ENCODE assay signal across 12 cellular contexts in genomic region chr1:32122141-32122540, GRCh38. TPM values are rescaled to one million over a fixed set of nuclear protein-coding genes. Genes with fewer than 3 reads are reported as not detected.
A peak's percentile ranks its signal among the peaks of the same experiment; 100 is the strongest.
DNase-seq lines count a peak whose midpoint lies in the region; ATAC-seq and TF ChIP-seq lines count a peak whose summit lies in the region.
"Had no signal": no experiment of that assay in that cellular context is flagged by ENCODE, and none has a peak within 500 bp of the region (broad histone marks: within the 10 kb centered on the region; RNA-seq: fewer than 3 reads in every experiment).

No MANE protein-coding gene starts in this region.

- no peak overlapping the region for H3K4me2 ChIP-seq in osteoblast (ENCODE audit: insufficient read depth, low read length)
- H3K4me2 ChIP-seq: A549 had no signal

- no peak for DNase-seq in activated CD4-positive, alpha-beta T cell treated with anti-CD3 and anti-CD28 coated beads, Interleukin-2, amount 10 ng/mL, durations not matched to agents 7 days and 5 days
- no peak for DNase-seq in activated CD4-positive, alpha-beta T cell treated with anti-CD3 and anti-CD28 coated beads, Interleukin-2, amount 50 U/mL, for 1 hour
- peak; percentile 47 to 48 for DNase-seq in Kasumi-1 (lab: John Stamatoyannopoulos, UW)
- DNase-seq in activated CD8-positive, alpha-beta T cell treated with anti-CD3 and anti-CD28 coated beads for 36 hours = no peak
- DNase-seq in nephron progenitor cell = no peak
- DNase-seq in central memory CD4-positive, alpha-beta T cell = no peak
- DNase-seq in osteoblast (ENCODE audit: insufficient read length, low spot score, missing footprints) = no peak
- DNase-seq: DMS 273 treated with DMSO at 0.1 percent for 48 hours, NCI-H1694, upper lobe of right lung had no signal

- H3K36me3 Mint-ChIP-seq in activated CD4-positive, alpha-beta T cell treated with anti-CD3 and anti-CD28 coated beads, Interleukin-2, amount 10 ng/mL, durations not matched to agents 7 days and 5 days (ENCODE audit: low read depth) = peaks cover 11% of the 10 kb centered on the region
- H3K36me3 Mint-ChIP-seq in activated CD8-positive, alpha-beta T cell treated with anti-CD3 and anti-CD28 coated beads for 36 hours (ENCODE audit: low read depth) = peaks cover 14% of the 10 kb centered on the region
- peaks cover 13% of the 10 kb centered on the region for H3K36me3 Mint-ChIP-seq in nephron progenitor cell (ENCODE audit: low read depth)

- H3K4me3 ChIP-seq in osteoblast (ENCODE audit: insufficient read depth, low read length) = no peak overlapping the region
- H3K4me3 ChIP-seq: A549, upper lobe of right lung had no signal

- H3K9me3 Mint-ChIP-seq in activated CD4-positive, alpha-beta T cell treated with anti-CD3 and anti-CD28 coated beads, Interleukin-2, amount 10 ng/mL, durations not matched to agents 7 days and 5 days = no peaks in the 10 kb centered on the region
- no peaks in the 10 kb centered on the region for H3K9me3 Mint-ChIP-seq in activated CD8-positive, alpha-beta T cell treated with anti-CD3 and anti-CD28 coated beads for 36 hours
- H3K9me3 Mint-ChIP-seq in nephron progenitor cell = no peaks in the 10 kb centered on the region

- H3K4me1 ChIP-seq in osteoblast (ENCODE audit: insufficient read depth, low read length) = peaks cover 8% of the 10 kb centered on the region

- intact Hi-C loops in activated CD8-positive, alpha-beta T cell treated with anti-CD3 and anti-CD28 coated beads for 36 hours (cut with micrococcal nuclease) = no loop called here

- H3K27ac Mint-ChIP-seq in activated CD4-positive, alpha-beta T cell treated with anti-CD3 and anti-CD28 coated beads, Interleukin-2, amount 10 ng/mL, durations not matched to agents 7 days and 5 days = peak overlapping the region; percentile 84
- H3K27ac Mint-ChIP-seq in activated CD8-positive, alpha-beta T cell treated with anti-CD3 and anti-CD28 coated beads for 36 hours = peak overlapping the region; percentile 77
- peak overlapping the region; percentile 64 for H3K27ac Mint-ChIP-seq in nephron progenitor cell

- no peaks in the 10 kb centered on the region for H3K27me3 ChIP-seq in osteoblast (ENCODE audit: insufficient read depth, low read length)
- H3K27me3 ChIP-seq: upper lobe of right lung had no signal

- TF ChIP-seq CTCF in activated CD8-positive, alpha-beta T cell treated with anti-CD3 and anti-CD28 coated beads for 36 hours (IDR thresholded peaks at IDR 0.05) = no peak
- TF ChIP-seq CTCF in nephron progenitor cell (IDR thresholded peaks at IDR 0.05) (no peak), osteoblast (IDR thresholded peaks at IDR 0.05; ENCODE audit: extremely low read depth, low read depth, low read length) (no peak)

- H3K36me3 ChIP-seq in osteoblast (ENCODE audit: insufficient read depth, low read length) = no peaks in the 10 kb centered on the region
- H3K36me3 ChIP-seq: upper lobe of right lung had no signal

- POLR2A ChIA-PET in activated CD4-positive, alpha-beta T cell treated with anti-CD3 and anti-CD28 coated beads, Interleukin-2, amount 10 ng/mL, durations not matched to agents 7 days and 5 days (lab: Charles Lee) = no interaction called here
- POLR2A ChIA-PET in activated CD8-positive, alpha-beta T cell treated with anti-CD3 and anti-CD28 coated beads for 36 hours (lab: Charles Lee) = interaction anchor here (1.9 kb wide), 1 partner anchor 10 kb away, joined by 4 read pairs; no protein-coding TSS in a partner anchor

- no peak overlapping the region for H3K27ac ChIP-seq in osteoblast (ENCODE audit: low read depth, low read length)
- H3K27ac ChIP-seq: A549, upper lobe of right lung had no signal

- CTCF ChIA-PET in activated CD4-positive, alpha-beta T cell treated with anti-CD3 and anti-CD28 coated beads, Interleukin-2, amount 10 ng/mL, durations not matched to agents 7 days and 5 days (lab: Charles Lee) = interaction anchor here (0.6 to 1.1 kb wide), 4 partner anchors 13 to 173 kb away, joined by 3 read pairs; partner anchors contain the start of gene KPNA6
- CTCF ChIA-PET in activated CD8-positive, alpha-beta T cell treated with anti-CD3 and anti-CD28 coated beads for 36 hours (lab: Charles Lee) = interaction anchor here (0.7 to 1.3 kb wide), 3 partner anchors 10 to 519 kb away, joined by 3 to 4 read pairs (median 3); no protein-coding TSS in a partner anchor

- no peaks in the 10 kb centered on the region for H3K27me3 Mint-ChIP-seq in activated CD4-positive, alpha-beta T cell treated with anti-CD3 and anti-CD28 coated beads, Interleukin-2, amount 10 ng/mL, durations not matched to agents 7 days and 5 days
- H3K27me3 Mint-ChIP-seq in activated CD8-positive, alpha-beta T cell treated with anti-CD3 and anti-CD28 coated beads for 36 hours = no peaks in the 10 kb centered on the region
- peaks cover 5% of the 10 kb centered on the region for H3K27me3 Mint-ChIP-seq in nephron progenitor cell (ENCODE audit: low read depth, poor library complexity)

- peaks cover 42% of the 10 kb centered on the region for H4K20me1 ChIP-seq in osteoblast (ENCODE audit: insufficient read depth, low read length)

- H3K4me3 Mint-ChIP-seq in activated CD4-positive, alpha-beta T cell treated with anti-CD3 and anti-CD28 coated beads, Interleukin-2, amount 10 ng/mL, durations not matched to agents 7 days and 5 days = no peak overlapping the region
- H3K4me3 Mint-ChIP-seq in activated CD8-positive, alpha-beta T cell treated with anti-CD3 and anti-CD28 coated beads for 36 hours = no peak overlapping the region
- H3K4me3 Mint-ChIP-seq in nephron progenitor cell = no peak overlapping the region

- no peak overlapping the region for H2AFZ ChIP-seq in osteoblast (ENCODE audit: low read length)

- H3K9me3 ChIP-seq in osteoblast (ENCODE audit: low read depth, low read length) = no peaks in the 10 kb centered on the region
- H3K9me3 ChIP-seq: A549, upper lobe of right lung had no signal

- peaks cover 97% of the 10 kb centered on the region for H3K79me2 ChIP-seq in osteoblast (ENCODE audit: insufficient read depth, low read length)

- ATAC-seq in activated CD8-positive, alpha-beta T cell treated with anti-CD3 and anti-CD28 coated beads for 36 hours = no peak
- ATAC-seq in HG02678 (IDR thresholded peaks at IDR 0.05; ENCODE audit: unreplicated experiment) = no peak
- ATAC-seq: upper lobe of right lung had no signal

- H3K4me1 Mint-ChIP-seq in activated CD4-positive, alpha-beta T cell treated with anti-CD3 and anti-CD28 coated beads, Interleukin-2, amount 10 ng/mL, durations not matched to agents 7 days and 5 days = peaks cover 38% of the 10 kb centered on the region
- peaks cover 52% of the 10 kb centered on the region for H3K4me1 Mint-ChIP-seq in activated CD8-positive, alpha-beta T cell treated with anti-CD3 and anti-CD28 coated beads for 36 hours (ENCODE audit: low read depth)
- H3K4me1 Mint-ChIP-seq in nephron progenitor cell = peaks cover 6% of the 10 kb centered on the region

RNA-seq across cellular contexts. Expression of gene KPNA6, which starts 14.3 kb away (rescaled TPM):
- 10 to 100 TPM; 64.8 to 64.9 TPM for total RNA-seq in activated CD4-positive, alpha-beta T cell treated with anti-CD3 and anti-CD28 coated beads, Interleukin-2, amount 10 ng/mL, durations not matched to agents 7 days and 5 days
- 10 to 100 TPM; 70.8 to 74.3 TPM for total RNA-seq in activated CD8-positive, alpha-beta T cell treated with anti-CD3 and anti-CD28 coated beads for 36 hours
- 64.8 and 65.5 TPM in 2 replicates for total RNA-seq in osteoblast

RNA-seq across cellular contexts. Expression of gene TMEM39B, which starts 49.4 kb away (rescaled TPM):
- total RNA-seq in activated CD4-positive, alpha-beta T cell treated with anti-CD3 and anti-CD28 coated beads, Interleukin-2, amount 10 ng/mL, durations not matched to agents 7 days and 5 days = 10 to 100 TPM; 30.4 to 36.3 TPM
- 10 to 100 TPM; 25.3 to 27.7 TPM for total RNA-seq in activated CD8-positive, alpha-beta T cell treated with anti-CD3 and anti-CD28 coated beads for 36 hours
- total RNA-seq in osteoblast = 4.7 and 5.6 TPM in 2 replicates

RNA-seq across cellular contexts. Expression of gene TXLNA, which starts 57.3 kb away (rescaled TPM):
- 10 to 100 TPM; 64.1 to 65.8 TPM for total RNA-seq in activated CD4-positive, alpha-beta T cell treated with anti-CD3 and anti-CD28 coated beads, Interleukin-2, amount 10 ng/mL, durations not matched to agents 7 days and 5 days
- 10 to 100 TPM; 71.5 to 73.3 TPM for total RNA-seq in activated CD8-positive, alpha-beta T cell treated with anti-CD3 and anti-CD28 coated beads for 36 hours
- total RNA-seq in osteoblast = 136 and 140 TPM in 2 replicates

Comparison
In these comparisons a context has a peak if more than half of its experiments do, and no peak if none do; other contexts are left out.
1. DNase-seq: peak in Kasumi-1 (2 of 2); none in activated CD4-positive, alpha-beta T cell treated with anti-CD3 and anti-CD28 coated beads, Interleukin-2, amount 10 ng/mL, durations not matched to agents 7 days and 5 days (single experiment), activated CD4-positive, alpha-beta T cell treated with anti-CD3 and anti-CD28 coated beads, Interleukin-2, amount 50 U/mL, for 1 hour (single experiment), activated CD8-positive, alpha-beta T cell treated with anti-CD3 and anti-CD28 coated beads for 36 hours (single experiment), nephron progenitor cell (single experiment), central memory CD4-positive, alpha-beta T cell (single experiment) and osteoblast (single experiment).
2. Peak in every context shown above with its lines, with median percentiles within 50 percentile points of each other: H3K27ac Mint-ChIP-seq.